22 cellular contexts compared by ENCODE assay signal in genomic region chr2:204126705-204127104, GRCh38.
"Had no signal": no experiment of that assay in that cellular context is flagged by ENCODE, and none has a peak within 500 bp of the region (broad histone marks: within the 10 kb centered on the region; RNA-seq: fewer than 3 reads in every experiment).

No MANE protein-coding gene starts in this region.

- H3K9me3 Mint-ChIP-seq: dendritic cell treated with granulocyte-macrophage colony-stimulating factor and Interleukin-4, amounts not matched to agents 40 ng/mL and 50 ng/mL, for 4 days; effector memory CD8-positive, alpha-beta T cell; endodermal cell had no signal

- H3K4me3 ChIP-seq: colonic mucosa, coronary artery, dorsolateral prefrontal cortex, esophagus muscularis mucosa, esophagus squamous epithelium, gastrocnemius medialis, gastroesophageal sphincter, heart left ventricle, heart right ventricle had no signal

- H3K36me3 ChIP-seq: colonic mucosa, esophagus muscularis mucosa, esophagus squamous epithelium, gastrocnemius medialis, gastroesophageal sphincter, heart left ventricle, heart right ventricle had no signal

- H3K27ac ChIP-seq: colonic mucosa, coronary artery, dorsolateral prefrontal cortex, epithelial cell of prostate, esophagus muscularis mucosa, esophagus squamous epithelium, foreskin keratinocyte, gastrocnemius medialis, gastroesophageal sphincter, heart left ventricle, heart right ventricle had no signal

- H3K9me3 ChIP-seq: colonic mucosa, esophagus muscularis mucosa, esophagus squamous epithelium, gastrocnemius medialis, gastroesophageal sphincter, heart left ventricle, heart right ventricle had no signal

- H3K27me3 Mint-ChIP-seq: dendritic cell treated with granulocyte-macrophage colony-stimulating factor and Interleukin-4, amounts not matched to agents 40 ng/mL and 50 ng/mL, for 4 days had no signal

- H3K4me3 Mint-ChIP-seq: dendritic cell treated with granulocyte-macrophage colony-stimulating factor and Interleukin-4, amounts not matched to agents 40 ng/mL and 50 ng/mL, for 4 days; effector memory CD8-positive, alpha-beta T cell; endodermal cell had no signal

- H3K27me3 ChIP-seq: colonic mucosa, esophagus muscularis mucosa, esophagus squamous epithelium, gastrocnemius medialis, gastroesophageal sphincter, heart left ventricle, heart right ventricle had no signal

- H3K27ac Mint-ChIP-seq: dendritic cell treated with granulocyte-macrophage colony-stimulating factor and Interleukin-4, amounts not matched to agents 40 ng/mL and 50 ng/mL, for 4 days; effector memory CD8-positive, alpha-beta T cell; endodermal cell had no signal

- DNase-seq: colonic mucosa; cortex of kidney; dorsolateral prefrontal cortex; effector CD4-positive, alpha-beta T cell; effector CD8-positive, alpha-beta T cell; effector memory CD4-positive, alpha-beta T cell; effector memory CD8-positive, alpha-beta T cell; endodermal cell; erythroblast; esophagus squamous epithelium; foreskin keratinocyte; foreskin melanocyte; gastrocnemius medialis; glutamatergic neuron; head of caudate nucleus; heart left ventricle; heart right ventricle had no signal

- H3K4me1 ChIP-seq: colonic mucosa, esophagus squamous epithelium, foreskin keratinocyte, gastrocnemius medialis, gastroesophageal sphincter had no signal
